In the genomic region with DNA sequence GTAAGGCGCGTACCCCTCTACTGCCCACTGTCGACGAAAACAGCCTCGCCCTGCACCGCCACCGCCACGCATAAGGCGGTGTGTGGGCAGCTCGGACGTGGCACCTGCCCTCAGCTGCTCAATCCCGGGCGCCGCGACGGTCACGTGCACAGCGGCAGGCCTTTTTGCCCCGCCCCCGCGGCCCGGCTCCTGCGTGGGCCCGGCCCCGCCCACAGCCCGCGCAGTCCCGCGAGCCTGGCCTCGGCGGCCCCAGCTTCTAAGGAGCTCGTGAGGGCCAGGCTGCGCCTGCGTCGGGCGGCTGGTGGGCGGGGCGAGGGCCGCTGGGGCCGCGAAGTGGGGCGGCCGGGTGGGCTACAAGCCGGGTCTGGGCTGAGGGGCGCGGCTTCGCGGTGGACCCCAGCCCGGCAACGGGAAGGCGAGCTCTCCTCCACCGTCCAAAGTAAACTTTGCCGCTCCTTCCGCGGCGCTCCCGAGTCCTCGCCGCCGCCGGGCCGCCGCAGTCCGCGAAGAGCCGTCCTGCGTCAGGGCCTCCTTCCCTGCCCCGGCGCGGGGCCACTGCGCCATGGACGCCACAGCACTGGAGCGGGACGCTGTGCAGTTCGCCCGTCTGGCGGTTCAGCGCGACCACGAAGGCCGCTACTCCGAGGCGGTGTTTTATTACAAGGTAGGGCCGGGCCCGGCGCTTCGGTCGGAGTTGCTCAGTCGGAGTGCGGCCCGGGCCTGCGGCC, we compare ENCODE assay signal across 8 cellular contexts. TPM values are rescaled to one million over a fixed set of nuclear protein-coding genes. Genes with fewer than 3 reads are reported as not detected.
DNase-seq lines count a peak whose midpoint lies in the region; ATAC-seq, FAIRE-seq and TF ChIP-seq lines count a peak whose summit lies in the region.

A gene (plus strand): TSS at position 313 of the 728 bp plus-strand sequence. CDS start 250 bp downstream, at position 563.

- peak; percentile 50 for DNase-seq in HS-5 (ENCODE audit: low read depth)
- peak; percentile 94 for DNase-seq in activated CD8-positive, alpha-beta T cell treated with anti-CD3 and anti-CD28 coated beads, Interleukin-2, amount 10 ng/mL, durations not matched to agents 7 days and 5 days
- peak; percentile 98 for DNase-seq in endothelial cell of umbilical vein (ENCODE audit: low read depth, low spot score)
- peak; percentile 81 to 95 for DNase-seq in stimulated activated CD8-positive, alpha-beta memory T cell treated with anti-CD3 and anti-CD28 coated beads, Interleukin-7, amount 100 ng/mL, for 4 hours (ENCODE audit: low read depth in 2 of 2)
- DNase-seq in DMS53 (lab: John Stamatoyannopoulos, UW) = no peak

- peak; percentile 86 for TF ChIP-seq POLR2A in endothelial cell of umbilical vein (IDR thresholded peaks at IDR 0.05; ENCODE audit: low read depth, low read length)

- H3K9me1 ChIP-seq in endothelial cell of umbilical vein (replicated peaks; ENCODE audit: control insufficient read depth, extremely low read depth, insufficient read depth, low read length) = no peaks in the 10 kb centered on the region

- ATAC-seq in GM19467 (IDR thresholded peaks at IDR 0.05; ENCODE audit: unreplicated experiment) = peak; percentile 85
- peak; percentile 94 for ATAC-seq in activated CD8-positive, alpha-beta T cell treated with anti-CD3 and anti-CD28 coated beads, Interleukin-2, amount 10 ng/mL, durations not matched to agents 7 days and 5 days

- no peaks in the 10 kb centered on the region for H3K9me3 Mint-ChIP-seq in activated CD8-positive, alpha-beta T cell treated with anti-CD3 and anti-CD28 coated beads, Interleukin-2, amount 10 ng/mL, durations not matched to agents 7 days and 5 days (ENCODE audit: insufficient read depth)

- H2AFZ ChIP-seq in endothelial cell of umbilical vein (ENCODE audit: low read depth, low read length) = peak within 1 kb of the TSS; percentile 83

- POLR2A ChIA-PET in activated CD8-positive, alpha-beta T cell treated with anti-CD3 and anti-CD28 coated beads, Interleukin-2, amount 10 ng/mL, durations not matched to agents 7 days and 5 days (lab: Charles Lee) = interaction anchor here (0.8 to 1.2 kb wide), 4 partner anchors 106 to 395 kb away, joined by 3 to 4 read pairs (median 3); a partner anchor contains a TSS
- POLR2A ChIA-PET in endothelial cell of umbilical vein (lab: Charles Lee) = interaction anchor here (1.0 to 1.4 kb wide), 4 partner anchors 107 to 555 kb away, joined by 3 to 6 read pairs (median 3); a partner anchor contains a TSS

- H3K27me3 ChIP-seq in BLaER1 = no peaks in the 10 kb centered on the region
- no peaks in the 10 kb centered on the region for H3K27me3 ChIP-seq in endothelial cell of umbilical vein (ENCODE audit: control insufficient read depth in 2 of 2, insufficient read depth in 2 of 2, low read length in 2 of 2)
- no peaks in the 10 kb centered on the region for H3K27me3 ChIP-seq in muscle layer of colon (ENCODE audit: control insufficient read depth in 1 of 2, insufficient read depth in 2 of 2, low read length in 2 of 2)

- H3K4me3 ChIP-seq in BLaER1 (peak within 1 kb of the TSS; percentile 81), endothelial cell of umbilical vein (replicated peaks in 1 of 3; ENCODE audit: insufficient read depth in 1 of 3, low read depth in 1 of 3, low read length in 3 of 3) (peak within 1 kb of the TSS; percentile 69 to 94 (median 87)), muscle layer of colon (ENCODE audit: low read depth in 1 of 2, low read length in 2 of 2) (peak within 1 kb of the TSS; percentile 90 to 96)

- FAIRE-seq in endothelial cell of umbilical vein (lab: Jason Lieb, UNC) = peak; percentile 69

- peak within 1 kb of the TSS; percentile 86 for H3K27ac Mint-ChIP-seq in activated CD8-positive, alpha-beta T cell treated with anti-CD3 and anti-CD28 coated beads, Interleukin-2, amount 10 ng/mL, durations not matched to agents 7 days and 5 days

- H3K27ac ChIP-seq in BLaER1 (peak within 1 kb of the TSS; percentile 88), endothelial cell of umbilical vein (ENCODE audit: insufficient read depth, low read depth, low read length) (peak within 1 kb of the TSS; percentile 66), muscle layer of colon (ENCODE audit: low read depth, low read length) (peak within 1 kb of the TSS; percentile 96)

- intact Hi-C loops in endothelial cell of umbilical vein (cut with micrococcal nuclease) = loop anchor here (1.0 to 2.0 kb wide), 5 partner anchors 63 to 351 kb away; a partner anchor contains a TSS

- dilution Hi-C loops in endothelial cell of umbilical vein (cut with MboI; ENCODE audit: extremely low pct_ligation_motif_present, low sequenced_read_pairs) = no loop called here

- peaks cover 9% of the 10 kb centered on the region for H3K36me3 Mint-ChIP-seq in activated CD8-positive, alpha-beta T cell treated with anti-CD3 and anti-CD28 coated beads, Interleukin-2, amount 10 ng/mL, durations not matched to agents 7 days and 5 days (ENCODE audit: low read depth)

- no peaks in the 10 kb centered on the region for H3K27me3 Mint-ChIP-seq in activated CD8-positive, alpha-beta T cell treated with anti-CD3 and anti-CD28 coated beads, Interleukin-2, amount 10 ng/mL, durations not matched to agents 7 days and 5 days (ENCODE audit: low read depth)

- H3K79me2 ChIP-seq in endothelial cell of umbilical vein (ENCODE audit: control insufficient read depth, insufficient read depth, low read length) = peaks cover 34% of the 10 kb centered on the region

- H3K9ac ChIP-seq in BLaER1 (peak within 1 kb of the TSS; percentile 90), endothelial cell of umbilical vein (replicated peaks; ENCODE audit: extremely low read depth, insufficient read depth, low read length) (peak within 1 kb of the TSS; percentile 80), muscle layer of colon (ENCODE audit: low read length) (peak within 1 kb of the TSS; percentile 99)

- H3K4me1 Mint-ChIP-seq in activated CD8-positive, alpha-beta T cell treated with anti-CD3 and anti-CD28 coated beads, Interleukin-2, amount 10 ng/mL, durations not matched to agents 7 days and 5 days (ENCODE audit: low read depth) = peaks cover 29% of the 10 kb centered on the region

- H3K9me3 ChIP-seq in BLaER1 = no peaks in the 10 kb centered on the region
- H3K9me3 ChIP-seq in endothelial cell of umbilical vein (replicated peaks; ENCODE audit: control insufficient read depth, insufficient read depth, low read length) = no peaks in the 10 kb centered on the region
- H3K9me3 ChIP-seq in muscle layer of colon (ENCODE audit: low read length) = no peaks in the 10 kb centered on the region

- peak within 1 kb of the TSS; percentile 88 for H3K4me2 ChIP-seq in BLaER1
- peak within 1 kb of the TSS; percentile 86 for H3K4me2 ChIP-seq in endothelial cell of umbilical vein (ENCODE audit: insufficient read depth, low read length)

- H3K4me1 ChIP-seq in BLaER1 (peaks cover 22% of the 10 kb centered on the region), endothelial cell of umbilical vein (ENCODE audit: control insufficient read depth, extremely low read depth, insufficient read depth, low read length) (peaks cover 6% of the 10 kb centered on the region), muscle layer of colon (ENCODE audit: insufficient read depth, low read length) (peaks cover 17% of the 10 kb centered on the region)

- peak; percentile 31 to 50 for TF ChIP-seq CTCF in endothelial cell of umbilical vein (IDR thresholded peaks at IDR 0.05; ENCODE audit: extremely low read depth in 1 of 2, insufficient read depth in 1 of 2, low read depth in 1 of 2, low read length in 2 of 2)

- H3K4me3 Mint-ChIP-seq in activated CD8-positive, alpha-beta T cell treated with anti-CD3 and anti-CD28 coated beads, Interleukin-2, amount 10 ng/mL, durations not matched to agents 7 days and 5 days = peak within 1 kb of the TSS; percentile 83

- H3K36me3 ChIP-seq in BLaER1 (peaks cover 5% of the 10 kb centered on the region), endothelial cell of umbilical vein (ENCODE audit: control insufficient read depth in 2 of 2, extremely low read depth in 1 of 2, insufficient read depth in 2 of 2, low read length in 2 of 2) (peaks cover 0 to 2% of the 10 kb centered on the region in 2 experiments), muscle layer of colon (ENCODE audit: insufficient read depth, low read length) (peaks cover 10% of the 10 kb centered on the region)

- CTCF ChIA-PET in activated CD8-positive, alpha-beta T cell treated with anti-CD3 and anti-CD28 coated beads, Interleukin-2, amount 10 ng/mL, durations not matched to agents 7 days and 5 days (lab: Charles Lee) = interaction anchor here (0.8 to 10.6 kb wide), 15 partner anchors 9 to 441 kb away, joined by 3 to 100 read pairs (median 3); a partner anchor contains a TSS
- CTCF ChIA-PET in endothelial cell of umbilical vein (lab: Charles Lee) = interaction anchor here (0.6 to 8.9 kb wide), 11 partner anchors 11 to 354 kb away, joined by 3 to 205 read pairs (median 5); no protein-coding TSS in a partner anchor

- BruUV-seq in endothelial cell of umbilical vein (replicated peaks; lab: Mats Ljungman, UMichigan) = no TSS peak

- H4K20me1 ChIP-seq in BLaER1 (peaks cover 49% of the 10 kb centered on the region), endothelial cell of umbilical vein (replicated peaks; ENCODE audit: control insufficient read depth, extremely low read depth, insufficient read depth, low read length) (peaks cover 2% of the 10 kb centered on the region)

TF ChIP-seq in endothelial cell of umbilical vein, 7 proteins besides CTCF, POLR2A, EP300 and RAD21 (continues in another document):
- TF ChIP-seq GATA2 (IDR thresholded peaks at IDR 0.05; ENCODE audit: insufficient read depth, insufficient read length, low read depth, low read length) (no peak), JUN (IDR thresholded peaks at IDR 0.05; ENCODE audit: borderline replicate concordance, insufficient read depth, insufficient read length, low read depth) (no peak), MYC (IDR thresholded peaks at IDR 0.05; ENCODE audit: low read depth, low read length) (no peak), POLR2AphosphoS5 (IDR thresholded peaks at IDR 0.05; ENCODE audit: insufficient read depth, low read depth, low read length) (peak; percentile 77)
- TF ChIP-seq, protein P1, sequence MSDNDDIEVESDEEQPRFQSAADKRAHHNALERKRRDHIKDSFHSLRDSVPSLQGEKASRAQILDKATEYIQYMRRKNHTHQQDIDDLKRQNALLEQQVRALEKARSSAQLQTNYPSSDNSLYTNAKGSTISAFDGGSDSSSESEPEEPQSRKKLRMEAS (IDR thresholded peaks at IDR 0.05; ENCODE audit: insufficient read depth, insufficient read length) = peak; percentile 94

RNA-seq across cellular contexts. Expression of the gene that starts here (rescaled TPM):
- 10 to 100 TPM; 28.3 to 29.5 TPM for total RNA-seq in activated CD8-positive, alpha-beta T cell treated with anti-CD3 and anti-CD28 coated beads, Interleukin-2, amount 10 ng/mL, durations not matched to agents 7 days and 5 days
- total RNA-seq in endothelial cell of umbilical vein = 28.8 and 32.7 TPM in 2 replicates
- 11.7 and 13.2 TPM in 2 replicates for polyA plus RNA-seq in endothelial cell of umbilical vein
- 11.2 and 11.9 TPM in 2 replicates for polyA plus RNA-seq in endothelial cell of umbilical vein (2011; cell fraction: cytosol; rRNA removed)
- polyA plus RNA-seq in endothelial cell of umbilical vein (2011; cell fraction: nucleus; rRNA removed) = 39.9 and 51.5 TPM in 2 replicates
- polyA plus RNA-seq in endothelial cell of umbilical vein (2012) = 13.2 and 17.2 TPM in 2 replicates
- 17.2 and 19.3 TPM in 2 replicates for polyA minus RNA-seq in endothelial cell of umbilical vein
- polyA minus RNA-seq in endothelial cell of umbilical vein (2011; cell fraction: cytosol; rRNA and poly(A)+ RNA removed) = 21.2 TPM
- polyA minus RNA-seq in endothelial cell of umbilical vein (2011; cell fraction: nucleus; rRNA and poly(A)+ RNA removed) = 46.5 and 54.8 TPM in 2 replicates
